Comparison of ENCODE assay signal across 8 cellular contexts in the genomic region with DNA sequence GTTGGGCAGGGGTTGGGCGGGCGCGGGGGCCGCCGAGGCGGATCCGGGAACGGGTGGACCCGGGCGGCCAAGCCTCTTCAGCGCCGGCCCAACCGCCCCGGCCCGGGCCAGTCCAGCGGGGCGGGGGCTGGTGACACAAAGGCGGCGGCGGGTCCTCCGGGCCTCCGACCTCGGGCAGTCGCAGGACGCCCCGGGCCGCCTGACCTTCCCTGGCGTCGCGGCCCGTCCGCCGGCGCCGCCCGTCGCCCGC. TPM values are rescaled to one million over a fixed set of nuclear protein-coding genes. Genes with fewer than 3 reads are reported as not detected.
A peak's percentile ranks its signal among the peaks of the same experiment; 100 is the strongest.
DNase-seq lines count a peak whose midpoint lies in the region; FAIRE-seq and TF ChIP-seq lines count a peak whose summit lies in the region.

No MANE protein-coding gene starts in this region.

- H3K14ac ChIP-seq in H1 (ENCODE audit: insufficient read length): no peak overlapping the region

- no peaks in the 10 kb centered on the region; the same call in 1 of the 2 replicates for H3K79me1 ChIP-seq in H1 (ENCODE audit: low read depth, low read length)

- no peak overlapping the region for H2AK5ac ChIP-seq in H1 (ENCODE audit: low read depth, low read length)

- H3K4me3 ChIP-seq in Caco-2 (ENCODE audit: low read depth, low read length) (peak overlapping the region; percentile 50), H1 (ENCODE audit: extremely low read depth in 1 of 4, insufficient read depth in 2 of 4, low read depth in 3 of 4, low read length in 4 of 4) (peak overlapping the region; percentile 34 to 88 (median 50)), parathyroid adenoma (ENCODE audit: low read depth, low read length) (peak overlapping the region; percentile 40)
- peak overlapping the region; percentile 78 for H3K4me3 ChIP-seq in Jurkat, Clone E6-1 (ENCODE audit: low read length)

- TF ChIP-seq CTCF in Caco-2 (IDR thresholded peaks at IDR 0.05; ENCODE audit: insufficient read depth in 1 of 2, low read depth in 1 of 2, low read length in 1 of 2, severe bottlenecking in 1 of 2, unreplicated experiment in 1 of 2) (no peak), H1 (IDR thresholded peaks at IDR 0.05; ENCODE audit: control extremely low read depth in 1 of 3, insufficient read depth in 1 of 3, low read depth in 1 of 3, low read length in 3 of 3) (no peak), parathyroid adenoma (IDR thresholded peaks at IDR 0.05) (no peak), nephron progenitor cell (IDR thresholded peaks at IDR 0.05) (no peak)

- no peak; a peak in 1 of 3 replicates for TF ChIP-seq POLR2A in H1 (IDR thresholded peaks at IDR 0.05; ENCODE audit: control extremely low read depth in 1 of 2, low read depth in 2 of 2, low read length in 2 of 2)

- no peak for TF ChIP-seq EP300 in H1 (IDR thresholded peaks at IDR 0.05; ENCODE audit: borderline replicate concordance in 1 of 2, low read depth in 2 of 2, low read length in 2 of 2)

- H2BK12ac ChIP-seq in H1 (ENCODE audit: low read depth, low read length): no peak overlapping the region

- peak overlapping the region; percentile 89 for H4K8ac ChIP-seq in H1 (ENCODE audit: extremely low read depth, insufficient read depth, low read length)

- H3K27ac Mint-ChIP-seq in Caco-2 (ENCODE audit: unreplicated experiment) (no peak overlapping the region), nephron progenitor cell (no peak overlapping the region)

- no peaks in the 10 kb centered on the region for H3K9me3 ChIP-seq in Caco-2
- H3K9me3 ChIP-seq in H1 (ENCODE audit: insufficient read depth in 2 of 2, low read depth in 1 of 2, low read length in 1 of 2): no peaks in the 10 kb centered on the region
- H3K9me3 ChIP-seq in parathyroid adenoma (ENCODE audit: control insufficient read depth, low read length): no peaks in the 10 kb centered on the region

- H3K9me3 Mint-ChIP-seq in Caco-2 (ENCODE audit: unreplicated experiment) (no peaks in the 10 kb centered on the region), nephron progenitor cell (peaks cover 3% of the 10 kb centered on the region)

- H3K4me2 ChIP-seq in H1 (ENCODE audit: insufficient read depth in 1 of 2, low read depth in 2 of 2, low read length in 2 of 2): peak overlapping the region; percentile 65; a peak in 2 of 4 replicates
- peak overlapping the region; percentile 47 for H3K4me2 ChIP-seq in parathyroid adenoma (ENCODE audit: low read length)

- no peak overlapping the region for H2BK120ac ChIP-seq in H1 (replicated peaks; ENCODE audit: low read depth, low read length)

- H3K56ac ChIP-seq in H1 (replicated peaks; ENCODE audit: insufficient read length, low read depth, low read length): no peak overlapping the region

- H3K23me2 ChIP-seq in H1 (ENCODE audit: low read depth, low read length): no peaks in the 10 kb centered on the region

- H2AFZ ChIP-seq in H1 (ENCODE audit: low read length) (no peak overlapping the region), parathyroid adenoma (peak overlapping the region; percentile 89)

- H4K20me1 ChIP-seq in H1 (replicated peaks in 1 of 2; ENCODE audit: control insufficient read depth in 1 of 2, insufficient read depth in 2 of 2, low read length in 2 of 2): no peaks in the 10 kb centered on the region

- no peak overlapping the region; the same call in 1 of the 2 replicates for H3K18ac ChIP-seq in H1 (ENCODE audit: extremely low read depth, low read length)

- no peaks in the 10 kb centered on the region for H3K36me3 ChIP-seq in Caco-2 (ENCODE audit: control insufficient read depth, insufficient read depth, low read length)
- no peaks in the 10 kb centered on the region; a peak in 4 of 8 replicates for H3K36me3 ChIP-seq in H1 (ENCODE audit: control insufficient read depth in 2 of 4, insufficient read depth in 4 of 4, low read length in 3 of 4)
- no peaks in the 10 kb centered on the region for H3K36me3 ChIP-seq in parathyroid adenoma (ENCODE audit: control insufficient read depth, insufficient read depth, low read length)

- no peak overlapping the region for H2BK15ac ChIP-seq in H1 (ENCODE audit: low read length)

- FAIRE-seq in H1 (lab: Jason Lieb, UNC): no peak

- H2BK20ac ChIP-seq in H1 (ENCODE audit: low read length): no peak overlapping the region

- no peak overlapping the region for H2BK5ac ChIP-seq in H1 (ENCODE audit: low read depth, low read length)

- peak overlapping the region; percentile 92 for H3K4me3 Mint-ChIP-seq in Caco-2 (ENCODE audit: unreplicated experiment)
- H3K4me3 Mint-ChIP-seq in nephron progenitor cell: no peak overlapping the region

- 0% methylated on average over 4 of the region's 38 CpGs; no CpG with 5 or more reads in 1 of the 2 experiments for WGBS in H1 (ENCODE audit: extremely low coverage in 1 of 2, insufficient coverage in 1 of 2, insufficient read length in 1 of 2, insufficient replicate concordance in 2 of 2, low coverage in 1 of 2, low lambda C conversion rate in 2 of 2, missing lambda C conversion rate in 1 of 2), 2 experiments

- H3K4me1 Mint-ChIP-seq in Caco-2 (ENCODE audit: low read depth, unreplicated experiment) (peaks cover 12% of the 10 kb centered on the region), nephron progenitor cell (peaks cover 36% of the 10 kb centered on the region)

- H3K27ac ChIP-seq in H1 (ENCODE audit: low read depth, low read length): peak overlapping the region; percentile 73; the same call in 1 of the 2 replicates
- peak overlapping the region; percentile 59 for H3K27ac ChIP-seq in parathyroid adenoma

- CTCF ChIA-PET in Caco-2 (lab: Charles Lee) (no interaction called here), H1 (lab: Charles Lee; ENCODE audit: partially characterized antibody) (no interaction called here)

- H3K27me3 ChIP-seq in Caco-2 (replicated peaks; ENCODE audit: control insufficient read depth, insufficient read depth, low read length) (no peaks in the 10 kb centered on the region), H1 (replicated peaks in 1 of 4; ENCODE audit: control insufficient read depth in 3 of 4, extremely low read depth in 1 of 4, insufficient read depth in 3 of 4, low read length in 3 of 4) (no peaks in the 10 kb centered on the region), parathyroid adenoma (ENCODE audit: control insufficient read depth, insufficient read depth, low read length) (no peaks in the 10 kb centered on the region)

- H4K91ac ChIP-seq in H1 (replicated peaks; ENCODE audit: insufficient read length, low read length): no peak overlapping the region

- no peak overlapping the region for H3K4ac ChIP-seq in H1 (replicated peaks; ENCODE audit: insufficient read length, low read depth, low read length)

- no peak overlapping the region for H4K5ac ChIP-seq in H1 (ENCODE audit: insufficient read length, low read depth, low read length)

- BruUV-seq in Caco-2 (replicated peaks; lab: Mats Ljungman, UMichigan): no TSS peak

- TF ChIP-seq RAD21 in H1 (IDR thresholded peaks at IDR 0.05 in 1 of 2, conservative IDR thresholded peaks at IDR 0.05 in 1 of 2; ENCODE audit: low read depth in 2 of 2, low read length in 2 of 2): no peak

- H3K4me1 ChIP-seq in Caco-2: 0 out of 2 replicates have a peak, but pooled peaks cover 6% of the 10 kb centered on the region
- peaks cover 0 to 3% (median 0%) of the 10 kb centered on the region in 4 experiments; a peak in 3 of 7 replicates for H3K4me1 ChIP-seq in H1 (replicated peaks in 1 of 4; ENCODE audit: control insufficient read depth in 3 of 4, insufficient read depth in 4 of 4, low read length in 3 of 4)
- peaks cover 3% of the 10 kb centered on the region for H3K4me1 ChIP-seq in parathyroid adenoma

- intact Hi-C loops in Caco-2 (cut with micrococcal nuclease; ENCODE audit: unreplicated experiment): loop anchor here (5.0 kb wide), 1 partner anchor 53 kb away; the partner anchor contains the start of gene METTL2B

- DNase-seq in Caco-2 (no peak), H1 (ENCODE audit: low read depth in 1 of 2, low spot score in 2 of 2) (no peak), nephron progenitor cell (no peak), KG1 (lab: John Stamatoyannopoulos, UW) (no peak), NCI-H446 treated with DMSO at 0.1 percent for 48 hours (lab: John Stamatoyannopoulos, UW) (no peak)
- no peak for DNase-seq in Jurkat, Clone E6-1 (ENCODE audit: low read depth, low spot score)
- no peak for DNase-seq in NK-92 treated with Interleukin-12 subunit alpha and Interleukin-12 subunit beta, amount 100 ng/mL, for 24 hours (lab: John Stamatoyannopoulos, UW)

- no peaks in the 10 kb centered on the region for H3K27me3 Mint-ChIP-seq in Caco-2 (ENCODE audit: insufficient read depth, unreplicated experiment)
- H3K27me3 Mint-ChIP-seq in nephron progenitor cell (ENCODE audit: low read depth, poor library complexity): peaks cover 4% of the 10 kb centered on the region

- peak overlapping the region in 2 of 4 experiments; percentile 48 to 66; a peak in 4 of 7 replicates for H3K9ac ChIP-seq in H1 (replicated peaks in 1 of 4; ENCODE audit: extremely low read depth in 1 of 4, low read depth in 3 of 4, low read length in 3 of 4)
- no peak overlapping the region for H3K9ac ChIP-seq in parathyroid adenoma

- POLR2A ChIA-PET in Caco-2 (lab: Charles Lee) (no interaction called here), H1 (lab: Charles Lee; ENCODE audit: partially characterized antibody) (no interaction called here)

- peaks cover 0 to 30% of the 10 kb centered on the region in 2 experiments; a peak in 3 of 4 replicates for H3K79me2 ChIP-seq in H1 (ENCODE audit: control insufficient read depth in 1 of 2, insufficient read depth in 2 of 2, low read length in 2 of 2)
- peaks cover 13% of the 10 kb centered on the region for H3K79me2 ChIP-seq in parathyroid adenoma

- peaks cover 33% of the 10 kb centered on the region for H3K36me3 Mint-ChIP-seq in Caco-2 (ENCODE audit: insufficient read depth, unreplicated experiment)
- H3K36me3 Mint-ChIP-seq in nephron progenitor cell (ENCODE audit: low read depth): peaks cover 27% of the 10 kb centered on the region

- H3K23ac ChIP-seq in H1 (ENCODE audit: insufficient read length): no peak overlapping the region

TF ChIP-seq in H1, 55 proteins besides CTCF, POLR2A, EP300 and RAD21 (continues in another document):
- TF ChIP-seq RXRA (IDR thresholded peaks at IDR 0.05; ENCODE audit: insufficient read depth, low read depth, low read length) (no peak), KDM5A (IDR thresholded peaks at IDR 0.05; ENCODE audit: low read length) (no peak), POLR2AphosphoS5 (IDR thresholded peaks at IDR 0.05; ENCODE audit: low read depth, low read length) (peak; percentile 9; the same call in 1 of the 2 replicates), SP4 (IDR thresholded peaks at IDR 0.05; ENCODE audit: low read length) (no peak)

RNA-seq across cellular contexts. Expression of gene METTL2B, which starts 54.2 kb away (rescaled TPM):
- 37.2 and 39.0 TPM in 2 replicates for total RNA-seq in Caco-2 (2022)
- polyA plus RNA-seq in Jurkat, Clone E6-1 (2012; ENCODE audit: insufficient read depth, insufficient read length): 27.0 TPM
- total RNA-seq in H1 (2021; fragmentation: NEBNext Ultra II Directional; extraction: Animal tissue kit (Norgen Biotek cat#: 25700)): 42.6 and 43.5 TPM in 2 replicates
- polyA plus RNA-seq in H1 (2011; rRNA removed): 13.1 and 14.6 TPM in 2 replicates
- polyA plus RNA-seq in H1 (2011; cell fraction: cytosol; rRNA removed): 21.6 TPM
- 15.4 TPM for polyA plus RNA-seq in H1 (2011; cell fraction: nucleus; rRNA removed)
- polyA plus RNA-seq in H1 (2012, experiment 1 of 2): 19.3 to 28.0 TPM (median 23.9 TPM) in 4 replicates
- polyA plus RNA-seq in H1 (2012, experiment 2 of 2): 17.5 TPM
- 27.8 TPM for polyA plus RNA-seq in H1 (2013, experiment 1 of 2)
- 32.9 TPM for polyA plus RNA-seq in H1 (2013, experiment 2 of 2)
- polyA minus RNA-seq in H1 (2011; rRNA and poly(A)+ RNA removed): 28.7 and 29.5 TPM in 2 replicates
- polyA minus RNA-seq in H1 (2011; cell fraction: cytosol; rRNA and poly(A)+ RNA removed): 17.7 TPM
- polyA minus RNA-seq in H1 (2011; cell fraction: nucleus; rRNA and poly(A)+ RNA removed): 43.8 TPM
